In the genomic region with DNA sequence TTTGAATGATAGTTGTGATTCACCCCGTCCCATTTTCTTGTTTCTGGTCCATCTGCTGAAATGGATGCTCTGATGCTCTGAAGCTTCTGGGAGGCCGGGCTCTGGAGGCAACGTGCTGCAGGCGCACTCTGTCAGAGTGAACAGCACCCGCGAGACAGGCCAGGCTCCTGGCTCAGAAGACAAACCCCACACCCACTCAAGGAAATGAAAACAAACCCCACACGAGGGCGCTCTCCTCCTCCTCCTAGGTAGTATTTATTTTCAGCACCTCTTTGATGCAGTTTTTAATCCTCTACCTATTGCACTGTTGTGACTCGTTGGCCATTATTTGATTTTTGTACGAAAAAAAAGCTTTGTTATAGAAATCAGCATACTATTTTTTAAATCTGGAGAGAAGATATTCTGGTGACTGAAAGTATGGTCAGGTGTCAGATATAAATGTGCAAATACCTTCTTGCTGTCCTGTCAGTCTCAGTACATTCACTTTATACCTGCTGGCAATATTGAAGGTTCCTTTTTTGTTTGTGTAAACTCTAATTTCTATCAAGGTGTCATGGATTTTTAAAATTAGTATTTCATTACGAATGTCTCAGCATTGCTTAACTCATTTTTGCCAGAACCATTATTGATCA, we compare ENCODE assay signal across 9 cellular contexts. TPM values are rescaled to one million over a fixed set of nuclear protein-coding genes. Genes with fewer than 3 reads are reported as not detected.
DNase-seq lines count a peak whose midpoint lies in the region; ATAC-seq, FAIRE-seq and TF ChIP-seq lines count a peak whose summit lies in the region.
"Had no signal": no experiment of that assay in that cellular context is flagged by ENCODE, and none has a peak within 500 bp of the region (broad histone marks: within the 10 kb centered on the region; RNA-seq: fewer than 3 reads in every experiment).

No MANE protein-coding gene starts in this region.

- no peak for ATAC-seq in HG02678 (IDR thresholded peaks at IDR 0.05; ENCODE audit: unreplicated experiment)

- intact Hi-C loops in tibial artery (cut with DNase I; ENCODE audit: low total_unique reads) = loop anchor here (10.0 kb wide), 1 partner anchor 127 kb away; no protein-coding TSS in a partner anchor

- H3K4me3 ChIP-seq in astrocyte (ENCODE audit: insufficient read depth, low read depth, low read length) = no peak overlapping the region
- H3K4me3 ChIP-seq in tibial artery = no peak overlapping the region

- H3K4me2 ChIP-seq in astrocyte (ENCODE audit: low read length) = no peak overlapping the region

- no peak for FAIRE-seq in astrocyte (lab: Jason Lieb, UNC)

- H3K36me3 ChIP-seq in astrocyte (ENCODE audit: insufficient read depth, low read length) (no peaks in the 10 kb centered on the region), tibial artery (no peaks in the 10 kb centered on the region)

- H3K27me3 ChIP-seq in astrocyte (ENCODE audit: insufficient read depth, low read length) = no peaks in the 10 kb centered on the region
- H3K27me3 ChIP-seq in tibial artery = no peaks in the 10 kb centered on the region

- peaks cover 2% of the 10 kb centered on the region for H3K9me3 Mint-ChIP-seq in astrocyte (ENCODE audit: unreplicated experiment)

- H4K20me1 ChIP-seq in astrocyte (ENCODE audit: insufficient read depth, low read length) = no peaks in the 10 kb centered on the region

- no peak overlapping the region for H3K27ac ChIP-seq in astrocyte (ENCODE audit: low read depth, low read length)
- no peak overlapping the region for H3K27ac ChIP-seq in tibial artery

- TF ChIP-seq CTCF in astrocyte (IDR thresholded peaks at IDR 0.05; ENCODE audit: insufficient read depth, low read depth, low read length) = peak; percentile 25
- TF ChIP-seq CTCF in tibial artery (IDR thresholded peaks at IDR 0.05) = peak in 1 of 2 experiments; percentile 11

- no peaks in the 10 kb centered on the region for H3K36me3 Mint-ChIP-seq in astrocyte (ENCODE audit: low read depth, unreplicated experiment)
- H3K36me3 Mint-ChIP-seq: IgD-negative memory B cell had no signal

- H3K4me1 ChIP-seq in astrocyte (ENCODE audit: insufficient read depth, low read length) (no peaks in the 10 kb centered on the region), tibial artery (peaks cover 0 to 12% (median 0%) of the 10 kb centered on the region in 4 donors)

- no peak overlapping the region for H3K9ac ChIP-seq in astrocyte (ENCODE audit: low read length)

- H2AFZ ChIP-seq in astrocyte (ENCODE audit: low read depth, low read length) = no peak overlapping the region

- no peak overlapping the region for H3K27ac Mint-ChIP-seq in astrocyte (ENCODE audit: unreplicated experiment)

- H3K9me3 ChIP-seq in astrocyte (ENCODE audit: insufficient read depth, low read depth, low read length) (no peaks in the 10 kb centered on the region), tibial artery (no peaks in the 10 kb centered on the region)

- H3K27me3 Mint-ChIP-seq in astrocyte (ENCODE audit: low read depth, unreplicated experiment) = peaks cover 9% of the 10 kb centered on the region

- no peak overlapping the region for H3K4me3 Mint-ChIP-seq in astrocyte (ENCODE audit: unreplicated experiment)
- H3K4me3 Mint-ChIP-seq: IgD-negative memory B cell had no signal

- no peaks in the 10 kb centered on the region for H3K4me1 Mint-ChIP-seq in astrocyte (ENCODE audit: low read depth, unreplicated experiment)

- H3K79me2 ChIP-seq in astrocyte (ENCODE audit: insufficient read depth, low read length) = no peaks in the 10 kb centered on the region

- peak; percentile 25 for DNase-seq in Caki2 (ENCODE audit: low read depth)
- DNase-seq in HPDE6-E6E7 (ENCODE audit: extremely low spot score) = peak; percentile 25
- DNase-seq in T-helper 2 cell = peak in 4 of 5 experiments; percentile 13 to 69 (median 34)
- peak; percentile 12 for DNase-seq in astrocyte (ENCODE audit: low read depth)
- DNase-seq in iPS-NIHi7 (ENCODE audit: extremely low spot score) = peak; percentile 43
- DNase-seq in stimulated activated CD4-positive, alpha-beta T cell treated with anti-CD3 and anti-CD28 coated beads, Interleukin-4, amount 100 ng/mL, for 1 hour = peak; percentile 70
- no peak for DNase-seq in tibial artery

- in situ Hi-C loops in Caki2 (cut with HindIII; ENCODE audit: low pct_unique_long_range_greater_than_20kb, low sequenced_read_pairs) = no loop called here

RNA-seq across cellular contexts. Expression of a gene that starts 10.3 kb away (rescaled TPM):
- total RNA-seq in Caki2 (2014; rRNA removed; shearing (Covaris generic); ENCODE audit: low replicate concordance) = 22.1 and 26.4 TPM in 2 replicates
- 11.1 and 12.7 TPM in 2 replicates for total RNA-seq in astrocyte

RNA-seq across cellular contexts. Expression of a gene that starts 42.5 kb away (rescaled TPM):
- not detected in 2 replicates for total RNA-seq in Caki2 (2014; rRNA removed; shearing (Covaris generic); ENCODE audit: low replicate concordance)
- total RNA-seq in astrocyte = not detected in 2 replicates

Comparison
In these comparisons a context has a peak if more than half of its experiments do, and no peak if none do; other contexts are left out.
1. DNase-seq: peak in Caki2 (single experiment), HPDE6-E6E7 (single experiment), T-helper 2 cell (4 of 5), astrocyte (single experiment), iPS-NIHi7 (single experiment) and stimulated activated CD4-positive, alpha-beta T cell treated with anti-CD3 and anti-CD28 coated beads, Interleukin-4, amount 100 ng/mL, for 1 hour (single experiment); none in tibial artery (0 of 2).